In the genomic region with DNA sequence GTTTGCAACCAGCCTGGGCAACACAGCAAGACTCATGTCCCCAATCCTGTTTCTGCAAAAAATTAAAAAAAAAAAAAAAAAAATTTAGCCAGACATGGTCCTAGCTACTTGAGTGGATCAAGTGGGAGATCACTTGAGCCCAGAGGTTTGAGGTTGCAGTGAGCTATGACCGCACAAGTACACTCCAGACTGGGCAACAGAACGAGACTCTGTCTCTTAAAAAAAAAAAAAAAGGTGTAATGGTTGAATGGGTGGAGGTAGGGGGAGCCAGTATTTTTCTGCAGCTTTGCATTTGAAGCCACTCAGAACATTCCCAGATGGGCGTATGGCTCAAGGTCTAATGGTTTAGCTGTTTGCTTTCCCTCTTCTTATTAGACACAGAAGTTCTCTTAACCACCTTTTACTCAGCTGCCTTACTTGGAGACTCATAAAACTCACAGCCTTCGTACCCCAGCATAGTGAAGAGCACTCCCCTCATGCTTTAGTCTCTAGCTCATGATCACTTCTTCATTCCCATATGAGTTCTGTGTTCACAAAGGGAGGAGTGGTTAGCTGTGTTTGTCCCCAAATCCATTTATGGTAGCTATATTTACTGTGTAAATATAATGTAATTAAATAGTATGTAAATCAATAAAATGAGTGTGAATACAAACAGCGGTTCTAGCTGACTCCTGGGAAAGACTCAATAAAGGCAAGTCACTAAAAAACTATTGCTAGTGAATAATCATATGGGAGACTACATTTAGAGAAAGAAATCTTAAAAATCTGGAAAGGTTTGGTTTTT, we compare ENCODE assay signal across 19 cellular contexts. TPM values are rescaled to one million over a fixed set of nuclear protein-coding genes. Genes with fewer than 3 reads are reported as not detected.
DNase-seq lines count a peak whose midpoint lies in the region; ATAC-seq and TF ChIP-seq lines count a peak whose summit lies in the region.
"Had no signal": no experiment of that assay in that cellular context is flagged by ENCODE, and none has a peak within 500 bp of the region (broad histone marks: within the 10 kb centered on the region; RNA-seq: fewer than 3 reads in every experiment).

No MANE protein-coding gene starts in this region.

- 53 to 54% methylated on average over 5 of the region's 5 CpGs for WGBS in transverse colon (ENCODE audit: low coverage in 1 of 2), 2 donors

- H3K4me1 ChIP-seq in transverse colon = peaks cover 39 to 95% (median 67%) of the 10 kb centered on the region in 4 donors

- H3K27me3 ChIP-seq in transverse colon = no peaks in the 10 kb centered on the region

- in situ Hi-C loops in transverse colon (cut with MboI; ENCODE audit: low pct_ligation_motif_present in 1 of 4, low pct_unique_long_range_greater_than_20kb in 1 of 4, low sequenced_read_pairs in 3 of 4) = loop anchor here in 2 of 4 donors (10.0 kb wide), 2 partner anchors 49 to 69 kb away; no protein-coding TSS in a partner anchor

- H3K27ac ChIP-seq in VCaP = peak overlapping the region; percentile 11; the same call in 1 of the 2 replicates
- peak overlapping the region; percentile 46 to 59 (median 59) for H3K27ac ChIP-seq in transverse colon
- H3K27ac ChIP-seq: prostate gland had no signal

- no peak for TF ChIP-seq POLR2A in transverse colon (IDR thresholded peaks at IDR 0.05)

- TF ChIP-seq CTCF in VCaP (conservative IDR thresholded peaks at IDR 0.05) = no peak
- no peak for TF ChIP-seq CTCF in transverse colon (IDR thresholded peaks at IDR 0.05)

- TF ChIP-seq EP300 in transverse colon (IDR thresholded peaks at IDR 0.05; ENCODE audit: low read depth) = no peak

- no peaks in the 10 kb centered on the region for H3K9me3 ChIP-seq in transverse colon
- H3K9me3 ChIP-seq: prostate gland had no signal

- H3K9me3 Mint-ChIP-seq in activated naive CD4-positive, alpha-beta T cell treated with anti-CD3 and anti-CD28 coated beads, Interleukin-2, amount 50 U/mL, for 72 hours = no peaks in the 10 kb centered on the region
- H3K9me3 Mint-ChIP-seq: CD4-positive, CD25-positive, alpha-beta regulatory T cell; naive B cell; T-cell had no signal

- no peak for ATAC-seq in activated naive CD4-positive, alpha-beta T cell treated with anti-CD3 and anti-CD28 coated beads, Interleukin-2, amount 50 U/mL, for 72 hours
- ATAC-seq in GM21737 (IDR thresholded peaks at IDR 0.05; ENCODE audit: unreplicated experiment) = no peak
- ATAC-seq: T-cell had no signal

- peaks cover 6 to 27% of the 10 kb centered on the region in 2 donors for H3K36me3 Mint-ChIP-seq in activated naive CD4-positive, alpha-beta T cell treated with anti-CD3 and anti-CD28 coated beads, Interleukin-2, amount 50 U/mL, for 72 hours

- intact Hi-C loops in transverse colon (cut with DNase I; ENCODE audit: low total_unique reads) = no loop called here

- DNase-seq in NCI-H2196 (lab: John Stamatoyannopoulos, UW; ENCODE audit: unreplicated experiment) (peak; percentile 15), NCI-H2196 treated with DMSO at 0.1 percent for 48 hours (lab: John Stamatoyannopoulos, UW; ENCODE audit: unreplicated experiment) (no peak), NCI-H2081 (lab: John Stamatoyannopoulos, UW) (peak; percentile 54 to 82), transverse colon (no peak), islet precursor cell (no peak)
- DNase-seq in activated naive CD4-positive, alpha-beta T cell treated with anti-CD3 and anti-CD28 coated beads, Interleukin-2, amount 50 U/mL, for 72 hours (ENCODE audit: low spot score in 2 of 2) = no peak
- DNase-seq: 8988T; activated naive CD4-positive, alpha-beta T cell treated with anti-CD3 and anti-CD28 coated beads, Interleukin-2, amount 50 U/mL, for 16 hours; CD4-positive, CD25-positive, alpha-beta regulatory T cell; GF-D8; hippocampal formation; MM.1S; naive B cell; RPMI8226; stimulated activated CD4-positive, alpha-beta T cell treated with anti-CD3 and anti-CD28 coated beads, Interleukin-12 subunit alpha, Interleukin-12 subunit beta, amount 100 ng/mL, for 4 hours; T-cell had no signal

- peak overlapping the region in 1 of 2 donors; percentile 69 for H3K27ac Mint-ChIP-seq in activated naive CD4-positive, alpha-beta T cell treated with anti-CD3 and anti-CD28 coated beads, Interleukin-2, amount 50 U/mL, for 72 hours
- H3K27ac Mint-ChIP-seq: T-cell had no signal

- H3K4me3 ChIP-seq in transverse colon = no peak overlapping the region
- H3K4me3 ChIP-seq: prostate gland had no signal

- H3K36me3 ChIP-seq in transverse colon = no peaks in the 10 kb centered on the region
- H3K36me3 ChIP-seq: prostate gland had no signal

RNA-seq across cellular contexts. Expression of a gene that starts 9.0 kb away (rescaled TPM):
- 100 to 1,000 TPM; 120 to 202 (median 144) TPM for total RNA-seq in transverse colon
- total RNA-seq in activated naive CD4-positive, alpha-beta T cell treated with anti-CD3 and anti-CD28 coated beads, Interleukin-2, amount 50 U/mL, for 72 hours = 100 to 1,000 TPM; 147 to 374 TPM

RNA-seq across cellular contexts. Expression of a gene that starts 54.9 kb away (rescaled TPM):
- total RNA-seq in transverse colon = 100 to 1,000 TPM; 132 to 427 (median 300) TPM
- 10 to 100 TPM in 1 of 2 donors, 1 to 10 TPM in 1; 4.9 to 18.5 TPM for total RNA-seq in activated naive CD4-positive, alpha-beta T cell treated with anti-CD3 and anti-CD28 coated beads, Interleukin-2, amount 50 U/mL, for 72 hours

Comparison
In these comparisons a context has a peak if more than half of its experiments do, and no peak if none do; other contexts are left out.
1. DNase-seq: peak in NCI-H2196 (single experiment) and NCI-H2081 (2 of 2); none in NCI-H2196 treated with DMSO at 0.1 percent for 48 hours (single experiment), transverse colon (single experiment), activated naive CD4-positive, alpha-beta T cell treated with anti-CD3 and anti-CD28 coated beads, Interleukin-2, amount 50 U/mL, for 72 hours (0 of 2) and islet precursor cell (single experiment).
2. RNA of a gene that starts 54.9 kb away (total RNA-seq): 132 to 427 TPM in transverse colon; 4.9 to 18.5 TPM in activated naive CD4-positive, alpha-beta T cell treated with anti-CD3 and anti-CD28 coated beads, Interleukin-2, amount 50 U/mL, for 72 hours; every median in the first group is over 4 times any median in the second.